2 cellular contexts compared by ENCODE assay signal in the genomic region with DNA sequence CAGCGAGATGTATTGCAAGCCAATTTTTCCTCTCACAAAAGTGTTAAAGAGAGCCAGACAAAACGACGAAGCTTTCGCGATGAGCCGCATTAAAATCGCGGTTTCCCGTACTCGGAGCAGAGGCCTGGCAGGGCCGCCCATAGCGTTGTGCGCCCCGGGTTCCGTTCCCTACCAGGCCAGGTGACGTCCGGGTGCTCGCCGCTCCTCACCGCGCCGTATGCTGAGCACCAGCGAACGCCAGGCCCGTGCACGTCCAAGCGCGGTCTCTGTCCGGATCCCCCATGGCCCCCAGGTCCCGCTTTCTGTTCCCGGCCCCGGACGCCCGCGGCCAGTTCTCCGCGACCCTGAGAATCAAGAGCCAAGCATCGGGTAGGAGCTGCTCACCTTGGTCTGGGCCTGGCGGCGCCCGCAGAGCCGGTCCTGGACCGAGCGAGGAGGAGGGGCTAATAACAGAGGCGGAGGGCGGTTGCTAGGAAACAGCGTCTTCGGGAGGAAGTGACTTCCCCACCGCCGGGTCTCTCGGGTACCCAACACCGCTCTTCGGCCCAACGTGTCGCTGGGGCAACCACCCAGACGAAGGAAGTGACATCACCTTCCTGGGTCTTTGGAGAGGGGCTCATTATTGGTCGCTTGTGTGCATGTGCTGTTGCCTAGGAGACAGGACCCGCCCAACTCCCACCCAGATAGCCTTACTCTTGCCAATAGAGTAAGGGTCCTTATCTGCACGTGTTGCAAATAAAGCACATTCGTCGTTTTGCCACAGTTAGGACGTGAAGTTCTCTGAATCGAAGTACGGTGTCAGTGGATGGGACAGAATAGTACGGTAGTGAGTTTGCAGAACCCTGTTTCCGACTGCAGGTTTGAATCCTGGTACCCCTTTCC.
TF ChIP-seq lines count a peak whose summit lies in the region.

A gene (minus strand): TSS at position 579 of the 882 bp plus-strand sequence. CDS start 1,115 bp downstream, outside the sequence.

TF ChIP-seq in HEK293, 187 proteins besides CTCF, POLR2A, EP300 and RAD21 (continued from another document):
- TF ChIP-seq, protein P1, sequence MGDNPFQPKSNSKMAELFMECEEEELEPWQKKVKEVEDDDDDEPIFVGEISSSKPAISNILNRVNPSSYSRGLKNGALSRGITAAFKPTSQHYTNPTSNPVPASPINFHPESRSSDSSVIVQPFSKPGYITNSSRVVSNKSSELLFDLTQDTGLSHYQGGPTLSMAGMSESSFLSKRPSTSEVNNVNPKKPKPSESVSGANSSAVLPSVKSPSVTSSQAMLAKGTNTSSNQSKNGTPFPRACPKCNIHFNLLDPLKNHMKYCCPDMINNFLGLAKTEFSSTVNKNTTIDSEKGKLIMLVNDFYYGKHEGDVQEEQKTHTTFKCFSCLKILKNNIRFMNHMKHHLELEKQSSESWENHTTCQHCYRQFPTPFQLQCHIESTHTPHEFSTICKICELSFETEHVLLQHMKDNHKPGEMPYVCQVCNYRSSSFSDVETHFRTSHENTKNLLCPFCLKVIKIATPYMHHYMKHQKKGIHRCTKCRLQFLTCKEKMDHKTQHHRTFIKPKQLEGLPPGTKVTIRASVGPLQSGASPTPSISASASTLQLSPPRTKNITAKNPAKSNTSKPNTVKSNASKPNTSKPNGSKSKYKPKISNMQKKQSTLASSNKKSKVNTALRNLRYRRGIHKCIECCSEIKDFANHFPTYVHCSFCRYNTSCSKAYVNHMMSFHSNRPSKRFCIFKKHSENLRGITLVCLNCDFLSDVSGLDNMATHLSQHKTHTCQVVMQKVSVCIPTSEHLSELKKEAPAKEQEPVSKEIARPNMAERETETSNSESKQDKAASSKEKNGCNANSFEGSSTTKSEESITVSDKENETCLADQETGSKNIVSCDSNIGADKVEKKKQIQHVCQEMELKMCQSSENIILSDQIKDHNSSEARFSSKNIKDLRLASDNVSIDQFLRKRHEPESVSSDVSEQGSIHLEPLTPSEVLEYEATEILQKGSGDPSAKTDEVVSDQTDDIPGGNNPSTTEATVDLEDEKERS (tag by site-specific recombination; IDR thresholded peaks at IDR 0.05), result no peak
- TF ChIP-seq ZNF10 (tag by site-specific recombination; IDR thresholded peaks at IDR 0.05), result 0 out of 2 replicates have a peak, but pooled peaks have one; percentile 13
- no peak for TF ChIP-seq ZSCAN30 (tag by site-specific recombination; IDR thresholded peaks at IDR 0.05)
- peak; percentile 69 for TF ChIP-seq ZNF335 (tag by site-specific recombination; conservative IDR thresholded peaks at IDR 0.05)
- TF ChIP-seq ZBTB20 (tag by site-specific recombination; IDR thresholded peaks at IDR 0.05), result peak; percentile 82
- TF ChIP-seq ZFP41 (tag by site-specific recombination; IDR thresholded peaks at IDR 0.05; ENCODE audit: borderline replicate concordance), result no peak
- TF ChIP-seq ZIC2 (tag by site-specific recombination; IDR thresholded peaks at IDR 0.05), result peak; percentile 60
- peak; percentile 73; the same call in 1 of the 2 replicates for TF ChIP-seq ZNF561 (tag by site-specific recombination; IDR thresholded peaks at IDR 0.05; ENCODE audit: borderline replicate concordance)
- TF ChIP-seq, protein P2, sequence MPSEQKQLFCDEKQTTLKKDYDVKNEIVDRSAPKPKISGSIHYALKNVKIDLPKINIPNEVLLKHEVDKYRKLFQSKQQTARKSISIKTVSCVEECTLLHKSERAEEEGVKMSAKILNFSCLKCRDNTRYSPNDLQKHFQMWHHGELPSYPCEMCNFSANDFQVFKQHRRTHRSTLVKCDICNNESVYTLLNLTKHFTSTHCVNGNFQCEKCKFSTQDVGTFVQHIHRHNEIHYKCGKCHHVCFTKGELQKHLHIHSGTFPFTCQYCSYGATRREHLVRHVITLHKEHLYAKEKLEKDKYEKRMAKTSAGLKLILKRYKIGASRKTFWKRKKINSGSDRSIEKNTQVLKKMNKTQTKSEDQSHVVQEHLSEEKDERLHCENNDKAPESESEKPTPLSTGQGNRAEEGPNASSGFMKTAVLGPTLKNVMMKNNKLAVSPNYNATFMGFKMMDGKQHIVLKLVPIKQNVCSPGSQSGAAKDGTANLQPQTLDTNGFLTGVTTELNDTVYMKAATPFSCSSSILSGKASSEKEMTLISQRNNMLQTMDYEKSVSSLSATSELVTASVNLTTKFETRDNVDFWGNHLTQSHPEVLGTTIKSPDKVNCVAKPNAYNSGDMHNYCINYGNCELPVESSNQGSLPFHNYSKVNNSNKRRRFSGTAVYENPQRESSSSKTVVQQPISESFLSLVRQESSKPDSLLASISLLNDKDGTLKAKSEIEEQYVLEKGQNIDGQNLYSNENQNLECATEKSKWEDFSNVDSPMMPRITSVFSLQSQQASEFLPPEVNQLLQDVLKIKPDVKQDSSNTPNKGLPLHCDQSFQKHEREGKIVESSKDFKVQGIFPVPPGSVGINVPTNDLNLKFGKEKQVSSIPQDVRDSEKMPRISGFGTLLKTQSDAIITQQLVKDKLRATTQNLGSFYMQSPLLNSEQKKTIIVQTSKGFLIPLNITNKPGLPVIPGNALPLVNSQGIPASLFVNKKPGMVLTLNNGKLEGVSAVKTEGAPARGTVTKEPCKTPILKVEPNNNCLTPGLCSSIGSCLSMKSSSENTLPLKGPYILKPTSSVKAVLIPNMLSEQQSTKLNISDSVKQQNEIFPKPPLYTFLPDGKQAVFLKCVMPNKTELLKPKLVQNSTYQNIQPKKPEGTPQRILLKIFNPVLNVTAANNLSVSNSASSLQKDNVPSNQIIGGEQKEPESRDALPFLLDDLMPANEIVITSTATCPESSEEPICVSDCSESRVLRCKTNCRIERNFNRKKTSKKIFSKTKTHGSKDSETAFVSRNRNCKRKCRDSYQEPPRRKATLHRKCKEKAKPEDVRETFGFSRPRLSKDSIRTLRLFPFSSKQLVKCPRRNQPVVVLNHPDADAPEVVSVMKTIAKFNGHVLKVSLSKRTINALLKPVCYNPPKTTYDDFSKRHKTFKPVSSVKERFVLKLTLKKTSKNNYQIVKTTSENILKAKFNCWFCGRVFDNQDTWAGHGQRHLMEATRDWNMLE (tag by site-specific recombination; conservative IDR thresholded peaks at IDR 0.05; ENCODE audit: low read depth), result peak; percentile 71; the same call in 1 of the 2 replicates
- no peak for TF ChIP-seq ZNF549 (tag by site-specific recombination; IDR thresholded peaks at IDR 0.05)
- no peak for TF ChIP-seq ZFP69B (tag by site-specific recombination; IDR thresholded peaks at IDR 0.05)

TF ChIP-seq in GM12878, 131 proteins besides CTCF, POLR2A, EP300 and RAD21 (continued from another document and continues in another):
- no peak for TF ChIP-seq POLR2AphosphoS5 (IDR thresholded peaks at IDR 0.05; ENCODE audit: low read length)
- TF ChIP-seq ZNF207 (IDR thresholded peaks at IDR 0.05; ENCODE audit: borderline replicate concordance), result no peak
- TF ChIP-seq, protein P3, sequence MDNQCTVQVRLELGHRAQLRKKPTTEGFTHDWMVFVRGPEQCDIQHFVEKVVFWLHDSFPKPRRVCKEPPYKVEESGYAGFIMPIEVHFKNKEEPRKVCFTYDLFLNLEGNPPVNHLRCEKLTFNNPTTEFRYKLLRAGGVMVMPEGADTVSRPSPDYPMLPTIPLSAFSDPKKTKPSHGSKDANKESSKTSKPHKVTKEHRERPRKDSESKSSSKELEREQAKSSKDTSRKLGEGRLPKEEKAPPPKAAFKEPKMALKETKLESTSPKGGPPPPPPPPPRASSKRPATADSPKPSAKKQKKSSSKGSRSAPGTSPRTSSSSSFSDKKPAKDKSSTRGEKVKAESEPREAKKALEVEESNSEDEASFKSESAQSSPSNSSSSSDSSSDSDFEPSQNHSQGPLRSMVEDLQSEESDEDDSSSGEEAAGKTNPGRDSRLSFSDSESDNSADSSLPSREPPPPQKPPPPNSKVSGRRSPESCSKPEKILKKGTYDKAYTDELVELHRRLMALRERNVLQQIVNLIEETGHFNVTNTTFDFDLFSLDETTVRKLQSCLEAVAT (IDR thresholded peaks at IDR 0.05), result no peak
- TF ChIP-seq, protein P4, sequence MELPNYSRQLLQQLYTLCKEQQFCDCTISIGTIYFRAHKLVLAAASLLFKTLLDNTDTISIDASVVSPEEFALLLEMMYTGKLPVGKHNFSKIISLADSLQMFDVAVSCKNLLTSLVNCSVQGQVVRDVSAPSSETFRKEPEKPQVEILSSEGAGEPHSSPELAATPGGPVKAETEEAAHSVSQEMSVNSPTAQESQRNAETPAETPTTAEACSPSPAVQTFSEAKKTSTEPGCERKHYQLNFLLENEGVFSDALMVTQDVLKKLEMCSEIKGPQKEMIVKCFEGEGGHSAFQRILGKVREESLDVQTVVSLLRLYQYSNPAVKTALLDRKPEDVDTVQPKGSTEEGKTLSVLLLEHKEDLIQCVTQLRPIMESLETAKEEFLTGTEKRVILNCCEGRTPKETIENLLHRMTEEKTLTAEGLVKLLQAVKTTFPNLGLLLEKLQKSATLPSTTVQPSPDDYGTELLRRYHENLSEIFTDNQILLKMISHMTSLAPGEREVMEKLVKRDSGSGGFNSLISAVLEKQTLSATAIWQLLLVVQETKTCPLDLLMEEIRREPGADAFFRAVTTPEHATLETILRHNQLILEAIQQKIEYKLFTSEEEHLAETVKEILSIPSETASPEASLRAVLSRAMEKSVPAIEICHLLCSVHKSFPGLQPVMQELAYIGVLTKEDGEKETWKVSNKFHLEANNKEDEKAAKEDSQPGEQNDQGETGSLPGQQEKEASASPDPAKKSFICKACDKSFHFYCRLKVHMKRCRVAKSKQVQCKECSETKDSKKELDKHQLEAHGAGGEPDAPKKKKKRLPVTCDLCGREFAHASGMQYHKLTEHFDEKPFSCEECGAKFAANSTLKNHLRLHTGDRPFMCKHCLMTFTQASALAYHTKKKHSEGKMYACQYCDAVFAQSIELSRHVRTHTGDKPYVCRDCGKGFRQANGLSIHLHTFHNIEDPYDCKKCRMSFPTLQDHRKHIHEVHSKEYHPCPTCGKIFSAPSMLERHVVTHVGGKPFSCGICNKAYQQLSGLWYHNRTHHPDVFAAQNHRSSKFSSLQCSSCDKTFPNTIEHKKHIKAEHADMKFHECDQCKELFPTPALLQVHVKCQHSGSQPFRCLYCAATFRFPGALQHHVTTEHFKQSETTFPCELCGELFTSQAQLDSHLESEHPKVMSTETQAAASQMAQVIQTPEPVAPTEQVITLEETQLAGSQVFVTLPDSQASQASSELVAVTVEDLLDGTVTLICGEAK (IDR thresholded peaks at IDR 0.05; ENCODE audit: borderline replicate concordance), result peak; percentile 78
- TF ChIP-seq, protein P5, sequence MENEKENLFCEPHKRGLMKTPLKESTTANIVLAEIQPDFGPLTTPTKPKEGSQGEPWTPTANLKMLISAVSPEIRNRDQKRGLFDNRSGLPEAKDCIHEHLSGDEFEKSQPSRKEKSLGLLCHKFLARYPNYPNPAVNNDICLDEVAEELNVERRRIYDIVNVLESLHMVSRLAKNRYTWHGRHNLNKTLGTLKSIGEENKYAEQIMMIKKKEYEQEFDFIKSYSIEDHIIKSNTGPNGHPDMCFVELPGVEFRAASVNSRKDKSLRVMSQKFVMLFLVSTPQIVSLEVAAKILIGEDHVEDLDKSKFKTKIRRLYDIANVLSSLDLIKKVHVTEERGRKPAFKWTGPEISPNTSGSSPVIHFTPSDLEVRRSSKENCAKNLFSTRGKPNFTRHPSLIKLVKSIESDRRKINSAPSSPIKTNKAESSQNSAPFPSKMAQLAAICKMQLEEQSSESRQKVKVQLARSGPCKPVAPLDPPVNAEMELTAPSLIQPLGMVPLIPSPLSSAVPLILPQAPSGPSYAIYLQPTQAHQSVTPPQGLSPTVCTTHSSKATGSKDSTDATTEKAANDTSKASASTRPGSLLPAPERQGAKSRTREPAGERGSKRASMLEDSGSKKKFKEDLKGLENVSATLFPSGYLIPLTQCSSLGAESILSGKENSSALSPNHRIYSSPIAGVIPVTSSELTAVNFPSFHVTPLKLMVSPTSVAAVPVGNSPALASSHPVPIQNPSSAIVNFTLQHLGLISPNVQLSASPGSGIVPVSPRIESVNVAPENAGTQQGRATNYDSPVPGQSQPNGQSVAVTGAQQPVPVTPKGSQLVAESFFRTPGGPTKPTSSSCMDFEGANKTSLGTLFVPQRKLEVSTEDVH (IDR thresholded peaks at IDR 0.05; ENCODE audit: low read depth, partially characterized antibody), result no peak
- TF ChIP-seq RBBP5 (conservative IDR thresholded peaks at IDR 0.05), result no peak
- TF ChIP-seq BCL11A (IDR thresholded peaks at IDR 0.05; ENCODE audit: low read depth, low read length), result no peak
- TF ChIP-seq FOS (IDR thresholded peaks at IDR 0.05; ENCODE audit: borderline replicate concordance, extremely low read depth, insufficient read length), result no peak
- TF ChIP-seq, protein P6, sequence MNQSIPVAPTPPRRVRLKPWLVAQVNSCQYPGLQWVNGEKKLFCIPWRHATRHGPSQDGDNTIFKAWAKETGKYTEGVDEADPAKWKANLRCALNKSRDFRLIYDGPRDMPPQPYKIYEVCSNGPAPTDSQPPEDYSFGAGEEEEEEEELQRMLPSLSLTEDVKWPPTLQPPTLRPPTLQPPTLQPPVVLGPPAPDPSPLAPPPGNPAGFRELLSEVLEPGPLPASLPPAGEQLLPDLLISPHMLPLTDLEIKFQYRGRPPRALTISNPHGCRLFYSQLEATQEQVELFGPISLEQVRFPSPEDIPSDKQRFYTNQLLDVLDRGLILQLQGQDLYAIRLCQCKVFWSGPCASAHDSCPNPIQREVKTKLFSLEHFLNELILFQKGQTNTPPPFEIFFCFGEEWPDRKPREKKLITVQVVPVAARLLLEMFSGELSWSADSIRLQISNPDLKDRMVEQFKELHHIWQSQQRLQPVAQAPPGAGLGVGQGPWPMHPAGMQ (IDR thresholded peaks at IDR 0.05; ENCODE audit: borderline replicate concordance), result no peak
- peak; percentile 64 for TF ChIP-seq IKZF1 (conservative IDR thresholded peaks at IDR 0.05)
- TF ChIP-seq ZNF384 (IDR thresholded peaks at IDR 0.05; ENCODE audit: borderline replicate concordance, low read depth, low read length), result no peak
- no peak for TF ChIP-seq SMC3 (IDR thresholded peaks at IDR 0.05; ENCODE audit: borderline replicate concordance, low read length)
- no peak for TF ChIP-seq MEF2B (IDR thresholded peaks at IDR 0.05; ENCODE audit: partially characterized antibody, poor library complexity, severe bottlenecking)
- no peak for TF ChIP-seq POLR2AphosphoS2 (IDR thresholded peaks at IDR 0.05; ENCODE audit: low read depth, low read length)
- TF ChIP-seq EED (IDR thresholded peaks at IDR 0.05; ENCODE audit: low read depth), result no peak
- TF ChIP-seq ZBED1 (IDR thresholded peaks at IDR 0.05; ENCODE audit: borderline replicate concordance), result no peak
- TF ChIP-seq, protein P7, sequence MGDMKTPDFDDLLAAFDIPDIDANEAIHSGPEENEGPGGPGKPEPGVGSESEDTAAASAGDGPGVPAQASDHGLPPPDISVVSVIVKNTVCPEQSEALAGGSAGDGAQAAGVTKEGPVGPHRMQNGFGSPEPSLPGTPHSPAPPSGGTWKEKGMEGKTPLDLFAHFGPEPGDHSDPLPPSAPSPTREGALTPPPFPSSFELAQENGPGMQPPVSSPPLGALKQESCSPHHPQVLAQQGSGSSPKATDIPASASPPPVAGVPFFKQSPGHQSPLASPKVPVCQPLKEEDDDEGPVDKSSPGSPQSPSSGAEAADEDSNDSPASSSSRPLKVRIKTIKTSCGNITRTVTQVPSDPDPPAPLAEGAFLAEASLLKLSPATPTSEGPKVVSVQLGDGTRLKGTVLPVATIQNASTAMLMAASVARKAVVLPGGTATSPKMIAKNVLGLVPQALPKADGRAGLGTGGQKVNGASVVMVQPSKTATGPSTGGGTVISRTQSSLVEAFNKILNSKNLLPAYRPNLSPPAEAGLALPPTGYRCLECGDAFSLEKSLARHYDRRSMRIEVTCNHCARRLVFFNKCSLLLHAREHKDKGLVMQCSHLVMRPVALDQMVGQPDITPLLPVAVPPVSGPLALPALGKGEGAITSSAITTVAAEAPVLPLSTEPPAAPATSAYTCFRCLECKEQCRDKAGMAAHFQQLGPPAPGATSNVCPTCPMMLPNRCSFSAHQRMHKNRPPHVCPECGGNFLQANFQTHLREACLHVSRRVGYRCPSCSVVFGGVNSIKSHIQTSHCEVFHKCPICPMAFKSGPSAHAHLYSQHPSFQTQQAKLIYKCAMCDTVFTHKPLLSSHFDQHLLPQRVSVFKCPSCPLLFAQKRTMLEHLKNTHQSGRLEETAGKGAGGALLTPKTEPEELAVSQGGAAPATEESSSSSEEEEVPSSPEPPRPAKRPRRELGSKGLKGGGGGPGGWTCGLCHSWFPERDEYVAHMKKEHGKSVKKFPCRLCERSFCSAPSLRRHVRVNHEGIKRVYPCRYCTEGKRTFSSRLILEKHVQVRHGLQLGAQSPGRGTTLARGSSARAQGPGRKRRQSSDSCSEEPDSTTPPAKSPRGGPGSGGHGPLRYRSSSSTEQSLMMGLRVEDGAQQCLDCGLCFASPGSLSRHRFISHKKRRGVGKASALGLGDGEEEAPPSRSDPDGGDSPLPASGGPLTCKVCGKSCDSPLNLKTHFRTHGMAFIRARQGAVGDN (IDR thresholded peaks at IDR 0.05), result no peak
